In the genomic region with DNA sequence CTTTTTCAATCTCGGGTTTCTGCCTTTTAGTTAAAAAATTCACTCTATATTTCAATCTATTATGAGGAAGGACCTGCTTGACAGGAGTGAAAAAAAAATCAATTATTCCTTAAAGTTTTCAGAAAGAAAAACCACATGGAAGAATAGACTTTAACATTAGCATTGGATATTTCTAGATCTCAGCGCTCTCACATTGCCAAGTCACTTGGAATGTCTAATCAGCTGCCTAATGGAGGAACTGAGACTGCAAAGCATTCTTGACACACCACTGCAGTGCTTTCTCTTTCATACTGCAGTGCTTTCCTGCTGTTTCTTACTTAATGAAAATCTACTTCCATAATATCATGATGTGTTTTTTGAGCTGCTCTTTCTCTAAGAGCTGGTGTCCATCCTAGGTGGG, we compare ENCODE assay signal across 8 cellular contexts. TPM values are rescaled to one million over a fixed set of nuclear protein-coding genes. Genes with fewer than 3 reads are reported as not detected.
DNase-seq lines count a peak whose midpoint lies in the region; ATAC-seq and TF ChIP-seq lines count a peak whose summit lies in the region.

No MANE protein-coding gene starts in this region.

- ATAC-seq in GM19467 (IDR thresholded peaks at IDR 0.05; ENCODE audit: unreplicated experiment) = peak; percentile 37

- H3K27ac Mint-ChIP-seq in CD8-positive, alpha-beta memory T cell = peak overlapping the region; percentile 89 to 97 (median 92)
- H3K27ac Mint-ChIP-seq in dendritic cell treated with granulocyte-macrophage colony-stimulating factor and Interleukin-4, amounts not matched to agents 40 ng/mL and 50 ng/mL, for 4 days = peak overlapping the region; percentile 94
- H3K27ac Mint-ChIP-seq in nephron = peak overlapping the region; percentile 52 to 84 (median 58)

- intact Hi-C loops in dendritic cell treated with granulocyte-macrophage colony-stimulating factor and Interleukin-4, amounts not matched to agents 40 ng/mL and 50 ng/mL, for 4 days (cut with micrococcal nuclease) = loop anchor here (5.0 kb wide), 1 partner anchor 47 kb away; no protein-coding TSS in a partner anchor

- no peaks in the 10 kb centered on the region for H3K9me3 Mint-ChIP-seq in CD8-positive, alpha-beta memory T cell
- no peaks in the 10 kb centered on the region for H3K9me3 Mint-ChIP-seq in dendritic cell treated with granulocyte-macrophage colony-stimulating factor and Interleukin-4, amounts not matched to agents 40 ng/mL and 50 ng/mL, for 4 days
- H3K9me3 Mint-ChIP-seq in nephron = no peaks in the 10 kb centered on the region

- POLR2A ChIA-PET in CD8-positive, alpha-beta memory T cell (lab: Charles Lee) = interaction anchor here (1.0 kb wide), 1 partner anchor 19 kb away, joined by 3 read pairs; no protein-coding TSS in a partner anchor

- peaks cover 0 to 11% (median 1%) of the 10 kb centered on the region in 3 donors for H3K36me3 Mint-ChIP-seq in CD8-positive, alpha-beta memory T cell
- no peaks in the 10 kb centered on the region for H3K36me3 Mint-ChIP-seq in dendritic cell treated with granulocyte-macrophage colony-stimulating factor and Interleukin-4, amounts not matched to agents 40 ng/mL and 50 ng/mL, for 4 days (ENCODE audit: low read depth)
- no peaks in the 10 kb centered on the region for H3K36me3 Mint-ChIP-seq in nephron (ENCODE audit: low read depth)

- peaks cover 68% of the 10 kb centered on the region for H3K4me1 ChIP-seq in CD8-positive, alpha-beta memory T cell (ENCODE audit: insufficient read depth, low read length)

- no peaks in the 10 kb centered on the region for H3K27me3 ChIP-seq in CD8-positive, alpha-beta memory T cell (ENCODE audit: insufficient read depth, low read length, poor library complexity, severe bottlenecking)
- no peaks in the 10 kb centered on the region for H3K27me3 ChIP-seq in HL-60 (ENCODE audit: insufficient read depth, poor library complexity, severe bottlenecking)

- no peaks in the 10 kb centered on the region for H3K9me3 ChIP-seq in CD8-positive, alpha-beta memory T cell (ENCODE audit: low read length)

- H3K4me3 ChIP-seq in CD8-positive, alpha-beta memory T cell (ENCODE audit: low read length) = peak overlapping the region; percentile 4
- no peak overlapping the region for H3K4me3 ChIP-seq in HL-60 (replicated peaks; ENCODE audit: insufficient read depth, low read length)

- in situ Hi-C loops in ACHN (cut with HindIII; ENCODE audit: low pct_ligation_motif_present, low pct_unique_long_range_greater_than_20kb, low sequenced_read_pairs) = no loop called here

- CTCF ChIA-PET in CD8-positive, alpha-beta memory T cell (lab: Charles Lee) = interaction anchor here (0.6 to 5.0 kb wide), 2 partner anchors 19 to 83 kb away, joined by 3 to 31 read pairs; a partner anchor contains a TSS

- no peaks in the 10 kb centered on the region for H3K36me3 ChIP-seq in CD8-positive, alpha-beta memory T cell (ENCODE audit: insufficient read depth, low read length)

- peak overlapping the region; percentile 55 for H3K27ac ChIP-seq in CD8-positive, alpha-beta memory T cell (ENCODE audit: low read depth, low read length)
- peak overlapping the region; percentile 61 for H3K27ac ChIP-seq in HL-60 (replicated peaks)

- H3K27me3 Mint-ChIP-seq in CD8-positive, alpha-beta memory T cell = no peaks in the 10 kb centered on the region
- no peaks in the 10 kb centered on the region for H3K27me3 Mint-ChIP-seq in dendritic cell treated with granulocyte-macrophage colony-stimulating factor and Interleukin-4, amounts not matched to agents 40 ng/mL and 50 ng/mL, for 4 days
- no peaks in the 10 kb centered on the region for H3K27me3 Mint-ChIP-seq in nephron (ENCODE audit: low read depth)

- TF ChIP-seq CTCF in HL-60 (IDR thresholded peaks at IDR 0.05; ENCODE audit: insufficient read depth, low read length) = no peak
- no peak for TF ChIP-seq CTCF in nephron (IDR thresholded peaks at IDR 0.05; ENCODE audit: unreplicated experiment in 3 of 3)

- peaks cover 57 to 69% (median 66%) of the 10 kb centered on the region in 3 donors for H3K4me1 Mint-ChIP-seq in CD8-positive, alpha-beta memory T cell
- peaks cover 56% of the 10 kb centered on the region for H3K4me1 Mint-ChIP-seq in dendritic cell treated with granulocyte-macrophage colony-stimulating factor and Interleukin-4, amounts not matched to agents 40 ng/mL and 50 ng/mL, for 4 days (ENCODE audit: low read depth)
- H3K4me1 Mint-ChIP-seq in nephron = peaks cover 14% of the 10 kb centered on the region

- peak overlapping the region; percentile 21 to 83 (median 75) for H3K4me3 Mint-ChIP-seq in CD8-positive, alpha-beta memory T cell
- H3K4me3 Mint-ChIP-seq in dendritic cell treated with granulocyte-macrophage colony-stimulating factor and Interleukin-4, amounts not matched to agents 40 ng/mL and 50 ng/mL, for 4 days = peak overlapping the region; percentile 26
- H3K4me3 Mint-ChIP-seq in nephron = no peak overlapping the region

- no peak for DNase-seq in CD8-positive, alpha-beta memory T cell
- peak in 1 of 2 experiments; percentile 19 for DNase-seq in HL-60 (ENCODE audit: low read depth in 1 of 2, low spot score in 1 of 2)
- DNase-seq in ACHN = no peak
- no peak for DNase-seq in stimulated activated CD4-positive, alpha-beta T cell treated with anti-CD3 and anti-CD28 coated beads, Interleukin-2, amount 100 ng/mL, for 48 hours
- DNase-seq in NCI-H524 (lab: John Stamatoyannopoulos, UW) = no peak

RNA-seq across cellular contexts. Expression of a gene that starts 20.4 kb away (rescaled TPM):
- 100 to 1,000 TPM; 262 to 263 TPM for total RNA-seq in CD8-positive, alpha-beta memory T cell
- 59.0 TPM for polyA plus RNA-seq in CD8-positive, alpha-beta memory T cell

RNA-seq across cellular contexts. Expression of a gene that starts 57.0 kb away (rescaled TPM):
- 10 to 100 TPM; 10.2 to 11.7 TPM for total RNA-seq in CD8-positive, alpha-beta memory T cell
- 17.9 TPM for polyA plus RNA-seq in CD8-positive, alpha-beta memory T cell

Comparison
In these comparisons a context has a peak if more than half of its experiments do, and no peak if none do; other contexts are left out.
1. H3K4me3 Mint-ChIP-seq: peak in CD8-positive, alpha-beta memory T cell (7 of 7) and dendritic cell treated with granulocyte-macrophage colony-stimulating factor and Interleukin-4, amounts not matched to agents 40 ng/mL and 50 ng/mL, for 4 days (single experiment); none in nephron (0 of 3).
2. Peak in every context shown above with its lines, with median percentiles within 50 percentile points of each other: H3K27ac Mint-ChIP-seq.